ENCODE assay signal across 15 cellular contexts in the genomic region with DNA sequence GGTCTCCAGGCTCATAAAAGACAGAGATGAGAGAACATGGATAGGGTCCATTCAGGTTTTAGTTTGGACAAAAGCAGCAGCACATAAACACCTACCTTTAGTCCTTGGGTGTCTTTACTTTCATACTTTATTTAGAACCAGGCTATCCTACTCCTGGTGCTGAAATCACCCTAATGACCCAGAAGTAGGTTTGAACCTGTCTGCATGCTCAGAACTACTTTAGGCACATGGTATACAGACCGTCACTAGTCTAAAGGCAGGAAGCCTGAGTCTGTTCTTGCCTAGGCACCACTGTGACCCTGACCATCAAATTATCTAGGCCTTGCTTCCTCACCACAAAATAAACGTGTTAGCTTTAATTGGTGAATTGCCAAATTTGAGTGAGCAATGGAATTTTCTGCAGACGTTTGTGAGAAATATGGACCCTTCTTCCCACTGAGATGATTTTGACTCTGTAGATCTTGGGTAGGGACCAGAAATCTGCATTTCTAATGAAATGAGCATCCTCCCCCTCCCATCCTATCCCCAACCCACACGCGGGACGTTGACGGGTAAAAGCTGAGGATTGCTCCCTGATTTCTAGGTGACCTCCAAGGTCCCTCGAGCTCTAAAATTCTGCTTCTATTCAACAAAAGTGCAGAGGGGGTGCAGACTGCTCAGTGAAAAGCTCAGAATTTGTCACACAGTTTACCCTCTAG.
"Had no signal": no experiment of that assay in that cellular context is flagged by ENCODE, and none has a peak within 500 bp of the region (broad histone marks: within the 10 kb centered on the region; RNA-seq: fewer than 3 reads in every experiment).

No MANE protein-coding gene starts in this region.

- ATAC-seq: body of pancreas, foreskin keratinocyte, natural killer cell had no signal

- H3K9me3 Mint-ChIP-seq: activated naive CD4-positive, alpha-beta T cell treated with anti-CD3 and anti-CD28 coated beads, Interleukin-2, amount 10 ng/mL, durations not matched to agents 7 days and 5 days; natural killer cell; T-helper 2 cell treated with Interferon-gamma antibody and Interleukin-4, amounts not matched to agents 5 μg/mL and 100 μg/mL, for 36 hours had no signal

- H3K27ac Mint-ChIP-seq: activated naive CD4-positive, alpha-beta T cell treated with anti-CD3 and anti-CD28 coated beads, Interleukin-2, amount 10 ng/mL, durations not matched to agents 7 days and 5 days; natural killer cell; T-helper 2 cell treated with Interferon-gamma antibody and Interleukin-4, amounts not matched to agents 5 μg/mL and 100 μg/mL, for 36 hours had no signal

- H3K36me3 Mint-ChIP-seq: activated naive CD4-positive, alpha-beta T cell treated with anti-CD3 and anti-CD28 coated beads, Interleukin-2, amount 10 ng/mL, durations not matched to agents 7 days and 5 days; natural killer cell had no signal

- H3K27me3 ChIP-seq: body of pancreas, foreskin keratinocyte, tibial artery had no signal

- H3K4me1 ChIP-seq: foreskin keratinocyte, tibial artery had no signal

- H3K9me3 ChIP-seq: body of pancreas, tibial artery had no signal

- H3K27me3 Mint-ChIP-seq: activated naive CD4-positive, alpha-beta T cell treated with anti-CD3 and anti-CD28 coated beads, Interleukin-2, amount 10 ng/mL, durations not matched to agents 7 days and 5 days had no signal

- H3K4me3 ChIP-seq: body of pancreas, coronary artery, tibial artery had no signal

- H3K4me3 Mint-ChIP-seq: activated naive CD4-positive, alpha-beta T cell treated with anti-CD3 and anti-CD28 coated beads, Interleukin-2, amount 10 ng/mL, durations not matched to agents 7 days and 5 days; natural killer cell; T-helper 2 cell treated with Interferon-gamma antibody and Interleukin-4, amounts not matched to agents 5 μg/mL and 100 μg/mL, for 36 hours had no signal

- H3K27ac ChIP-seq: body of pancreas, coronary artery, foreskin keratinocyte, tibial artery had no signal

- DNase-seq: activated CD4-positive, CD25-positive, alpha-beta regulatory T cell treated with anti-CD3 and anti-CD28 coated beads, Interleukin-2, amount 50 U/mL, for 72 hours; activated naive CD4-positive, alpha-beta T cell treated with anti-CD3 and anti-CD28 coated beads, Interleukin-2, amount 10 ng/mL, durations not matched to agents 7 days and 5 days; activated T-cell treated with anti-CD3 and anti-CD28 coated beads, Interleukin-2, amount 50 U/mL, for 1 hour; body of pancreas; central memory CD4-positive, alpha-beta T cell; effector CD4-positive, alpha-beta T cell; foreskin keratinocyte; mesendoderm; natural killer cell; nucleus accumbens; stimulated activated CD4-positive, alpha-beta T cell treated with anti-CD3 and anti-CD28 coated beads, Interleukin-2, amount 100 ng/mL, for 48 hours; stimulated activated naive CD4-positive, alpha-beta T cell; tibial artery had no signal

- H3K4me1 Mint-ChIP-seq: activated naive CD4-positive, alpha-beta T cell treated with anti-CD3 and anti-CD28 coated beads, Interleukin-2, amount 10 ng/mL, durations not matched to agents 7 days and 5 days had no signal
